ENCODE assay signal across 1 cellular context in the genomic region with DNA sequence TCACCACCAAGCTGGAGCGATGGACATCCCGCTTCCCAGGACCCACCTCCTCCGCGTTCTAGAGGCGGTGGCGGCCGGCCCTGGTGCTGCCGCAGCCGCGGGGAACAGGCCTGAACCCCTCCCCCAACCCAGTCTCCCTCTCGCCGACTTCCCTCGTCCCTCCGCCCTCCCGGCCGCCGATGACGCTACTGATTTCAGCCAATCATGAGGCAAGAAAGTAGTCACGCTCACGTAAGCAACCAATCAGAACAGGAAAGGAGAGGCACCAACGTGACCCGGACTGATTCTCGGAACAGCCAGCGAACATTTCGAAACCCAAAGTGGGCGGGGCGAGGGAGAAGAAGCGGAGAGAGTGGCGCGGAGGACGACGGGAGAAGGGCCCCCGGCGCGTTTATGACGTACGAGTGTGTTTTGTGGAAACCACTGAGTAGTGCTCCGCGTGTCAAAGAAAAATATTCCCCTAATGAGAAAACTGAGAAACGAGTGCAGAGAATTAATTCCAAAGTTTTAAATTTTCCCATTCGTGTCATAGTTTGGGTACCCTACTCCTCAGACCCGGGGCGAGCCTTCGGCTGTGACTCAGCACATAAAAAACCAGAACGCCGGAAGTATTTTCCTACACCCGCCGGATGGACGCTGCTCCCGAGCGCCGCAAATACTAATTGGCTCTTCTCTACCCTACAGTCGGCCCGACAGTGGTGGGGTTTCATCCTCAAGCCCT.
TF ChIP-seq lines count a peak whose summit lies in the region.

A gene with protein sequence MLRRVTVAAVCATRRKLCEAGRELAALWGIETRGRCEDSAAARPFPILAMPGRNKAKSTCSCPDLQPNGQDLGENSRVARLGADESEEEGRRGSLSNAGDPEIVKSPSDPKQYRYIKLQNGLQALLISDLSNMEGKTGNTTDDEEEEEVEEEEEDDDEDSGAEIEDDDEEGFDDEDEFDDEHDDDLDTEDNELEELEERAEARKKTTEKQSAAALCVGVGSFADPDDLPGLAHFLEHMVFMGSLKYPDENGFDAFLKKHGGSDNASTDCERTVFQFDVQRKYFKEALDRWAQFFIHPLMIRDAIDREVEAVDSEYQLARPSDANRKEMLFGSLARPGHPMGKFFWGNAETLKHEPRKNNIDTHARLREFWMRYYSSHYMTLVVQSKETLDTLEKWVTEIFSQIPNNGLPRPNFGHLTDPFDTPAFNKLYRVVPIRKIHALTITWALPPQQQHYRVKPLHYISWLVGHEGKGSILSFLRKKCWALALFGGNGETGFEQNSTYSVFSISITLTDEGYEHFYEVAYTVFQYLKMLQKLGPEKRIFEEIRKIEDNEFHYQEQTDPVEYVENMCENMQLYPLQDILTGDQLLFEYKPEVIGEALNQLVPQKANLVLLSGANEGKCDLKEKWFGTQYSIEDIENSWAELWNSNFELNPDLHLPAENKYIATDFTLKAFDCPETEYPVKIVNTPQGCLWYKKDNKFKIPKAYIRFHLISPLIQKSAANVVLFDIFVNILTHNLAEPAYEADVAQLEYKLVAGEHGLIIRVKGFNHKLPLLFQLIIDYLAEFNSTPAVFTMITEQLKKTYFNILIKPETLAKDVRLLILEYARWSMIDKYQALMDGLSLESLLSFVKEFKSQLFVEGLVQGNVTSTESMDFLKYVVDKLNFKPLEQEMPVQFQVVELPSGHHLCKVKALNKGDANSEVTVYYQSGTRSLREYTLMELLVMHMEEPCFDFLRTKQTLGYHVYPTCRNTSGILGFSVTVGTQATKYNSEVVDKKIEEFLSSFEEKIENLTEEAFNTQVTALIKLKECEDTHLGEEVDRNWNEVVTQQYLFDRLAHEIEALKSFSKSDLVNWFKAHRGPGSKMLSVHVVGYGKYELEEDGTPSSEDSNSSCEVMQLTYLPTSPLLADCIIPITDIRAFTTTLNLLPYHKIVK (minus strand): TSS at position 112 of the 721 bp plus-strand sequence. CDS start 112 bp downstream, outside the sequence.

TF ChIP-seq in K562, 482 proteins besides CTCF, POLR2A, EP300 and RAD21 (continued from another document and continues in another):
- TF ChIP-seq SMAD1 (IDR thresholded peaks at IDR 0.05; ENCODE audit: low read depth, low read length, partially characterized antibody) (peak; percentile 61), USF2 (CRISPR knock-in tag; IDR thresholded peaks at IDR 0.05) (peak; percentile 91), KDM5B (IDR thresholded peaks at IDR 0.05; ENCODE audit: insufficient replicate concordance, low read depth, low read length) (peak; percentile 91), ZNF354B (CRISPR knock-in tag; IDR thresholded peaks at IDR 0.05) (no peak), CHD4 (IDR thresholded peaks at IDR 0.05; ENCODE audit: insufficient read depth, insufficient replicate concordance, low read depth, low read length, poor library complexity, severe bottlenecking) (no peak), CHD1 (IDR thresholded peaks at IDR 0.05; ENCODE audit: low read length) (peak; percentile 2), ZNF197 (CRISPR knock-in tag; IDR thresholded peaks at IDR 0.05; ENCODE audit: low read depth) (peak; percentile 76; the same call in 1 of the 2 replicates), SIN3B (IDR thresholded peaks at IDR 0.05; ENCODE audit: low read depth) (peak; percentile 90), CHD2 (IDR thresholded peaks at IDR 0.05; ENCODE audit: low read depth, low read length) (peak; percentile 61; the same call in 1 of the 2 replicates), ARID3A (IDR thresholded peaks at IDR 0.05; ENCODE audit: borderline replicate concordance, low read depth, low read length) (no peak), EHMT2 (IDR thresholded peaks at IDR 0.05) (peak; percentile 67; the same call in 1 of the 2 replicates), MEF2A (IDR thresholded peaks at IDR 0.05; ENCODE audit: control insufficient read depth, low read depth, low read length) (no peak), DPF2 (IDR thresholded peaks at IDR 0.05) (peak; percentile 83), TAF15 (IDR thresholded peaks at IDR 0.05; ENCODE audit: low read depth, low read length) (no peak), COPS2 (conservative IDR thresholded peaks at IDR 0.05) (no peak), TFAM (CRISPR knock-in tag; conservative IDR thresholded peaks at IDR 0.05) (no peak), ZSCAN32 (CRISPR knock-in tag; IDR thresholded peaks at IDR 0.05) (no peak), RBBP5 (IDR thresholded peaks at IDR 0.05; ENCODE audit: borderline replicate concordance, insufficient read depth, low read length, poor library complexity, severe bottlenecking) (peak; percentile 82), NR2C1 (IDR thresholded peaks at IDR 0.05) (peak; percentile 91), NR2C1 (tag; IDR thresholded peaks at IDR 0.05) (peak; percentile 92), HDGF (IDR thresholded peaks at IDR 0.05) (no peak), ZNF175 (CRISPR knock-in tag; IDR thresholded peaks at IDR 0.05; ENCODE audit: low read depth) (no peak; the same call in 1 of the 2 replicates), SRSF1 (IDR thresholded peaks at IDR 0.05; ENCODE audit: low read depth, low read length) (no peak), CBFA2T2 (conservative IDR thresholded peaks at IDR 0.05) (peak; percentile 66), ETV5 (CRISPR knock-in tag; IDR thresholded peaks at IDR 0.05; ENCODE audit: low read depth) (peak; percentile 90), TGIF2 (CRISPR knock-in tag; IDR thresholded peaks at IDR 0.05) (no peak), KAT8 (IDR thresholded peaks at IDR 0.05; ENCODE audit: low read depth) (0 out of 2 replicates have a peak, but pooled peaks have one; percentile 65), U2AF1 (optimal IDR thresholded peaks at IDR 0.05; ENCODE audit: low read depth, low read length) (no peak), TAF1 (IDR thresholded peaks at IDR 0.05; ENCODE audit: control insufficient read depth, extremely low read depth, insufficient read depth, low read length, severe bottlenecking) (peak; percentile 99), BHLHE40 (IDR thresholded peaks at IDR 0.05; ENCODE audit: low read length) (peak; percentile 77), NBN (IDR thresholded peaks at IDR 0.05; ENCODE audit: low read depth) (peak; percentile 84), PTTG1 (tag; IDR thresholded peaks at IDR 0.05; ENCODE audit: low read depth) (no peak), PML (IDR thresholded peaks at IDR 0.05; ENCODE audit: low read length) (peak; percentile 75), AFF4 (CRISPR knock-in tag; IDR thresholded peaks at IDR 0.05) (no peak)
- TF ChIP-seq, protein P1, sequence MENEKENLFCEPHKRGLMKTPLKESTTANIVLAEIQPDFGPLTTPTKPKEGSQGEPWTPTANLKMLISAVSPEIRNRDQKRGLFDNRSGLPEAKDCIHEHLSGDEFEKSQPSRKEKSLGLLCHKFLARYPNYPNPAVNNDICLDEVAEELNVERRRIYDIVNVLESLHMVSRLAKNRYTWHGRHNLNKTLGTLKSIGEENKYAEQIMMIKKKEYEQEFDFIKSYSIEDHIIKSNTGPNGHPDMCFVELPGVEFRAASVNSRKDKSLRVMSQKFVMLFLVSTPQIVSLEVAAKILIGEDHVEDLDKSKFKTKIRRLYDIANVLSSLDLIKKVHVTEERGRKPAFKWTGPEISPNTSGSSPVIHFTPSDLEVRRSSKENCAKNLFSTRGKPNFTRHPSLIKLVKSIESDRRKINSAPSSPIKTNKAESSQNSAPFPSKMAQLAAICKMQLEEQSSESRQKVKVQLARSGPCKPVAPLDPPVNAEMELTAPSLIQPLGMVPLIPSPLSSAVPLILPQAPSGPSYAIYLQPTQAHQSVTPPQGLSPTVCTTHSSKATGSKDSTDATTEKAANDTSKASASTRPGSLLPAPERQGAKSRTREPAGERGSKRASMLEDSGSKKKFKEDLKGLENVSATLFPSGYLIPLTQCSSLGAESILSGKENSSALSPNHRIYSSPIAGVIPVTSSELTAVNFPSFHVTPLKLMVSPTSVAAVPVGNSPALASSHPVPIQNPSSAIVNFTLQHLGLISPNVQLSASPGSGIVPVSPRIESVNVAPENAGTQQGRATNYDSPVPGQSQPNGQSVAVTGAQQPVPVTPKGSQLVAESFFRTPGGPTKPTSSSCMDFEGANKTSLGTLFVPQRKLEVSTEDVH (IDR thresholded peaks at IDR 0.05; ENCODE audit: low read depth, partially characterized antibody), result peak; percentile 83
- TF ChIP-seq, protein P2, sequence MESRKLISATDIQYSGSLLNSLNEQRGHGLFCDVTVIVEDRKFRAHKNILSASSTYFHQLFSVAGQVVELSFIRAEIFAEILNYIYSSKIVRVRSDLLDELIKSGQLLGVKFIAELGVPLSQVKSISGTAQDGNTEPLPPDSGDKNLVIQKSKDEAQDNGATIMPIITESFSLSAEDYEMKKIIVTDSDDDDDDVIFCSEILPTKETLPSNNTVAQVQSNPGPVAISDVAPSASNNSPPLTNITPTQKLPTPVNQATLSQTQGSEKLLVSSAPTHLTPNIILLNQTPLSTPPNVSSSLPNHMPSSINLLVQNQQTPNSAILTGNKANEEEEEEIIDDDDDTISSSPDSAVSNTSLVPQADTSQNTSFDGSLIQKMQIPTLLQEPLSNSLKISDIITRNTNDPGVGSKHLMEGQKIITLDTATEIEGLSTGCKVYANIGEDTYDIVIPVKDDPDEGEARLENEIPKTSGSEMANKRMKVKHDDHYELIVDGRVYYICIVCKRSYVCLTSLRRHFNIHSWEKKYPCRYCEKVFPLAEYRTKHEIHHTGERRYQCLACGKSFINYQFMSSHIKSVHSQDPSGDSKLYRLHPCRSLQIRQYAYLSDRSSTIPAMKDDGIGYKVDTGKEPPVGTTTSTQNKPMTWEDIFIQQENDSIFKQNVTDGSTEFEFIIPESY (CRISPR knock-in tag; IDR thresholded peaks at IDR 0.05), result no peak
- TF ChIP-seq, protein P3, sequence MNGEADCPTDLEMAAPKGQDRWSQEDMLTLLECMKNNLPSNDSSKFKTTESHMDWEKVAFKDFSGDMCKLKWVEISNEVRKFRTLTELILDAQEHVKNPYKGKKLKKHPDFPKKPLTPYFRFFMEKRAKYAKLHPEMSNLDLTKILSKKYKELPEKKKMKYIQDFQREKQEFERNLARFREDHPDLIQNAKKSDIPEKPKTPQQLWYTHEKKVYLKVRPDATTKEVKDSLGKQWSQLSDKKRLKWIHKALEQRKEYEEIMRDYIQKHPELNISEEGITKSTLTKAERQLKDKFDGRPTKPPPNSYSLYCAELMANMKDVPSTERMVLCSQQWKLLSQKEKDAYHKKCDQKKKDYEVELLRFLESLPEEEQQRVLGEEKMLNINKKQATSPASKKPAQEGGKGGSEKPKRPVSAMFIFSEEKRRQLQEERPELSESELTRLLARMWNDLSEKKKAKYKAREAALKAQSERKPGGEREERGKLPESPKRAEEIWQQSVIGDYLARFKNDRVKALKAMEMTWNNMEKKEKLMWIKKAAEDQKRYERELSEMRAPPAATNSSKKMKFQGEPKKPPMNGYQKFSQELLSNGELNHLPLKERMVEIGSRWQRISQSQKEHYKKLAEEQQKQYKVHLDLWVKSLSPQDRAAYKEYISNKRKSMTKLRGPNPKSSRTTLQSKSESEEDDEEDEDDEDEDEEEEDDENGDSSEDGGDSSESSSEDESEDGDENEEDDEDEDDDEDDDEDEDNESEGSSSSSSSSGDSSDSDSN (IDR thresholded peaks at IDR 0.05; ENCODE audit: borderline replicate concordance in 1 of 2, low read depth in 2 of 2, low read length in 2 of 2), result peak in 1 of 2 experiments; percentile 71; a peak in 2 of 4 replicates
- TF ChIP-seq, protein P4, sequence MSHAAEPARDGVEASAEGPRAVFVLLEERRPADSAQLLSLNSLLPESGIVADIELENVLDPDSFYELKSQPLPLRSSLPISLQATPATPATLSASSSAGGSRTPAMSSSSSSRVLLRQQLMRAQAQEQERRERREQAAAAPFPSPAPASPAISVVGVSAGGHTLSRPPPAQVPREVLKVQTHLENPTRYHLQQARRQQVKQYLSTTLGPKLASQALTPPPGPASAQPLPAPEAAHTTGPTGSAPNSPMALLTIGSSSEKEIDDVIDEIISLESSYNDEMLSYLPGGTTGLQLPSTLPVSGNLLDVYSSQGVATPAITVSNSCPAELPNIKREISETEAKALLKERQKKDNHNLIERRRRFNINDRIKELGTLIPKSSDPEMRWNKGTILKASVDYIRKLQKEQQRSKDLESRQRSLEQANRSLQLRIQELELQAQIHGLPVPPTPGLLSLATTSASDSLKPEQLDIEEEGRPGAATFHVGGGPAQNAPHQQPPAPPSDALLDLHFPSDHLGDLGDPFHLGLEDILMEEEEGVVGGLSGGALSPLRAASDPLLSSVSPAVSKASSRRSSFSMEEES (CRISPR knock-in tag; IDR thresholded peaks at IDR 0.05), result no peak
